ENCODE assay signal across 7 cellular contexts in genomic region chr18:58671122-58671940, GRCh38. TPM values are rescaled to one million over a fixed set of nuclear protein-coding genes. Genes with fewer than 3 reads are reported as not detected.
DNase-seq lines count a peak whose midpoint lies in the region; ATAC-seq lines count a peak whose summit lies in the region.

A gene with protein sequence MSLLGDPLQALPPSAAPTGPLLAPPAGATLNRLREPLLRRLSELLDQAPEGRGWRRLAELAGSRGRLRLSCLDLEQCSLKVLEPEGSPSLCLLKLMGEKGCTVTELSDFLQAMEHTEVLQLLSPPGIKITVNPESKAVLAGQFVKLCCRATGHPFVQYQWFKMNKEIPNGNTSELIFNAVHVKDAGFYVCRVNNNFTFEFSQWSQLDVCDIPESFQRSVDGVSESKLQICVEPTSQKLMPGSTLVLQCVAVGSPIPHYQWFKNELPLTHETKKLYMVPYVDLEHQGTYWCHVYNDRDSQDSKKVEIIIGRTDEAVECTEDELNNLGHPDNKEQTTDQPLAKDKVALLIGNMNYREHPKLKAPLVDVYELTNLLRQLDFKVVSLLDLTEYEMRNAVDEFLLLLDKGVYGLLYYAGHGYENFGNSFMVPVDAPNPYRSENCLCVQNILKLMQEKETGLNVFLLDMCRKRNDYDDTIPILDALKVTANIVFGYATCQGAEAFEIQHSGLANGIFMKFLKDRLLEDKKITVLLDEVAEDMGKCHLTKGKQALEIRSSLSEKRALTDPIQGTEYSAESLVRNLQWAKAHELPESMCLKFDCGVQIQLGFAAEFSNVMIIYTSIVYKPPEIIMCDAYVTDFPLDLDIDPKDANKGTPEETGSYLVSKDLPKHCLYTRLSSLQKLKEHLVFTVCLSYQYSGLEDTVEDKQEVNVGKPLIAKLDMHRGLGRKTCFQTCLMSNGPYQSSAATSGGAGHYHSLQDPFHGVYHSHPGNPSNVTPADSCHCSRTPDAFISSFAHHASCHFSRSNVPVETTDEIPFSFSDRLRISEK (plus strand): TSS chr18:58671465. CDS start chr18:58671644, 179 bp downstream.

- intact Hi-C loops in sciatic nerve (cut with DNase I), result no loop called here

- peak; percentile 20 for DNase-seq in NCI-H2081 treated with DMSO at 0.1 percent for 48 hours (lab: John Stamatoyannopoulos, UW)
- DNase-seq in T1000 (lab: John Stamatoyannopoulos, UW), result peak; percentile 76
- peak; percentile 97 for DNase-seq in astrocyte of the hippocampus (ENCODE audit: low read depth, low spot score)
- DNase-seq in hypothalamus (lab: John Stamatoyannopoulos, UW), result peak; percentile 38 to 93 (median 78)
- DNase-seq in sciatic nerve (ENCODE audit: low spot score), result peak; percentile 96

- ATAC-seq in GM18511 (IDR thresholded peaks at IDR 0.05; ENCODE audit: unreplicated experiment), result peak; percentile 83
- ATAC-seq in HG03025 (IDR thresholded peaks at IDR 0.05; ENCODE audit: low FRiP score, unreplicated experiment), result peak; percentile 74
- ATAC-seq in sciatic nerve, result peak; percentile 99

RNA-seq across cellular contexts. Expression of the gene that starts here (rescaled TPM):
- total RNA-seq in sciatic nerve, result 25.5 TPM

Comparison
In these comparisons a context has a peak if more than half of its experiments do, and no peak if none do; other contexts are left out.
1. Peak in every context shown above with its lines: DNase-seq and ATAC-seq.
2. DNase-seq: peak in every context shown above with its lines; median percentile 97 in astrocyte of the hippocampus; 96 in sciatic nerve; 78 in hypothalamus; 76 in T1000; 20 in NCI-H2081 treated with DMSO at 0.1 percent for 48 hours.